Comparison of ENCODE assay signal across 10 cellular contexts in the genomic region with DNA sequence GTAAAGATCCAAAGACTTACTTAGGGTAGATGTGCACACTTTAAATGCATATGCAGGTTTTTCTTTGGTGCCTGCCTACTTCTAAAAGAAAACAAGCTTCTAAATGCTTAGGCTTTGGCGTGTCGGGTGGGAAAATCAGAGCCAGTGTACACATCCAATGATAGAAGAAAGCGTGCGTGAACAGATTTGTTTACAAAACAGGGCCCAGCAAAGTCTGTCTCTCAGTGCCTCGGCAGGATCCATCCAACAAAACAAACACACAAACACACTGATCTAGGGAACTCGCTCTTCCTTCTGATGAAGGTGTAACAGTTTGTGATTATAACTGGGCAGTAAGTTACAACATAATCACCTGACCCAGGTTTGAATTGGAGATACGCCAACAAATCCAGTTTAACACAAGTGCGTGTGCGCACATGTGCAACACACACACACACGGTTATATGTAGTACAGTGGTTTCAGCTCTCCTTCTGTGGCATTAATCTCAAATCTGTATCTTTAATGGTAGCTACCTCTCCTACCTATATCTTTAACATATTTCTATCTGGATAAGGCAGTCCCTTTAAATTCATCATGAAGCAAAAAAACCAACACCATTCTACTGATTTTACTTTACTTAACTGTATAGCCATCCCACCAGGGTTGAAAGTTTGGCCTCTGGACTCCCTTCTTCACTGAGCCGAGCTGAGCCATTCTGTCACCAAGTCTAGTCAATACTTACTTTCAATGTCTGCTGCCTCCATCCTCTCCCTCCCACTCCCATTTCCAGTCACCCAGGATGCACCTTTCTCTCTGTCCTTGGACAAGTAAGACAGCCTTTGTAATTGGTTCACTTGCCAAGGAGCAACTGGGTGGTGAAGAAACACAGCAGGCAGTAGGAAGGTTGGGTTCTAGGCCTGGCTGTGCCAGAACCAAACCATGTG.
DNase-seq lines count a peak whose midpoint lies in the region; ATAC-seq and TF ChIP-seq lines count a peak whose summit lies in the region.
"Had no signal": no experiment of that assay in that cellular context is flagged by ENCODE, and none has a peak within 500 bp of the region (broad histone marks: within the 10 kb centered on the region; RNA-seq: fewer than 3 reads in every experiment).

No MANE protein-coding gene starts in this region.

- no peak for ATAC-seq in natural killer cell
- no peak for ATAC-seq in GM21390 (IDR thresholded peaks at IDR 0.05; ENCODE audit: unreplicated experiment)
- no peak for ATAC-seq in GM21723 (IDR thresholded peaks at IDR 0.05; ENCODE audit: unreplicated experiment)
- ATAC-seq in HG03439 (IDR thresholded peaks at IDR 0.05; ENCODE audit: unreplicated experiment) = no peak
- ATAC-seq: sciatic nerve had no signal

- H3K4me3 Mint-ChIP-seq in natural killer cell = no peak overlapping the region

- TF ChIP-seq CTCF in C4-2B (conservative IDR thresholded peaks at IDR 0.05) (no peak), LNCaP clone FGC (IDR thresholded peaks at IDR 0.05; ENCODE audit: control insufficient read depth, extremely low read depth, insufficient read depth) (no peak), brain microvascular endothelial cell (IDR thresholded peaks at IDR 0.05; ENCODE audit: low read depth, low read length, missing control alignments) (no peak), natural killer cell (IDR thresholded peaks at IDR 0.05) (no peak)

- no peaks in the 10 kb centered on the region for H3K9me3 Mint-ChIP-seq in natural killer cell

- no peaks in the 10 kb centered on the region for H3K27me3 Mint-ChIP-seq in natural killer cell (ENCODE audit: low read depth in 2 of 2)

- DNase-seq in LNCaP clone FGC (ENCODE audit: low read depth) (peak; percentile 87), brain microvascular endothelial cell (no peak), natural killer cell (no peak), RPMI8226 (no peak)
- DNase-seq: activated effector memory CD4-positive, alpha-beta T cell treated with Interleukin-2 at 50 U/mL for 16 hours had no signal

- peaks cover 50 to 71% of the 10 kb centered on the region in 2 donors for H3K4me1 Mint-ChIP-seq in natural killer cell

- H3K27ac ChIP-seq in C4-2B = peak overlapping the region; percentile 54; the same call in 1 of the 2 replicates
- H3K27ac ChIP-seq in brain microvascular endothelial cell = peak overlapping the region; percentile 96

- peak overlapping the region; percentile 17 for H3K4me3 ChIP-seq in LNCaP clone FGC (ENCODE audit: low read depth, low read length)
- H3K4me3 ChIP-seq in brain microvascular endothelial cell (ENCODE audit: low read depth, low read length) = no peak overlapping the region

- no peaks in the 10 kb centered on the region for H3K36me3 Mint-ChIP-seq in natural killer cell

- in situ Hi-C loops in brain microvascular endothelial cell (cut with HindIII; ENCODE audit: low pct_ligation_motif_present, low sequenced_read_pairs) = no loop called here

- intact Hi-C loops in natural killer cell (cut with micrococcal nuclease) = no loop called here

- peak overlapping the region; percentile 64 to 77 for H3K27ac Mint-ChIP-seq in natural killer cell

- H3K27me3 ChIP-seq in brain microvascular endothelial cell (replicated peaks) = no peaks in the 10 kb centered on the region

- no peaks in the 10 kb centered on the region for H3K36me3 ChIP-seq in brain microvascular endothelial cell (replicated peaks)
